In the genomic region with DNA sequence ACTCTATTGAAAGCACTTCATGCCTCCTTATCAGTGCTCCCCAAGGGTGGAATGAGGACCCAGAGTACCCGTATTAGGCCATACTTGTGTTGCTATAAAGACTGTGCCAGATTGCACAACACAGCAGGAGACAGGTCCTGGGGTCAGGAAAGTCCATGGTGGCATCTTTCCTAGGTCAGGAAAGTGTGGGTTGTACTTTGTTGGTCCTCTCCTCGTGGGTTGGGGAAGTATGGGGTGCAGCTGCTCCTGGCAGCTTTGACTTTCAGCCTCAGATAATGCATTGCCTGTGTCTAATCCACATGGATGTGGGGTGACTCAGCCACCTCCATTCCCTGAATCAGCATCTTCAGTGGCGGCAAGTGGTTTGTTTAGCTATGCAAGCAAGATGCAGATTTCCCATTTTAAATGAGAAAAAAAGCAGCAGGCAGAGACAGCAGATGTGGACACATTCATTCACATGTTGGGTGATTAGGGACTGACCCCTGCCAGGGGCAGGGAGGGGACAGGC, we compare ENCODE assay signal across 18 cellular contexts. TPM values are rescaled to one million over a fixed set of nuclear protein-coding genes. Genes with fewer than 3 reads are reported as not detected.
A peak's percentile ranks its signal among the peaks of the same experiment; 100 is the strongest.
DNase-seq lines count a peak whose midpoint lies in the region; TF ChIP-seq lines count a peak whose summit lies in the region.
"Had no signal": no experiment of that assay in that cellular context is flagged by ENCODE, and none has a peak within 500 bp of the region (broad histone marks: within the 10 kb centered on the region; RNA-seq: fewer than 3 reads in every experiment).

No MANE protein-coding gene starts in this region.

- no peaks in the 10 kb centered on the region for H3K4me1 ChIP-seq in tibial artery
- H3K4me1 ChIP-seq: HAP-1, sigmoid colon, SJSA1 had no signal

- peak; percentile 64 for DNase-seq in H4 (ENCODE audit: low spot score)
- DNase-seq in RKO (ENCODE audit: low spot score): peak; percentile 43
- peak in 23 of 42 donors; percentile 3 to 55 (median 17) for DNase-seq in head of caudate nucleus
- peak; percentile 7 for DNase-seq in occipital lobe (lab: John Stamatoyannopoulos, UW)
- no peak for DNase-seq in cardiac septum (ENCODE audit: low spot score)
- DNase-seq in endothelial cell (ENCODE audit: low spot score): no peak
- DNase-seq in tibial artery: no peak
- no peak for DNase-seq in GM13976 (ENCODE audit: low spot score)
- DNase-seq: GDM1, left colon, natural killer cell, NCI-H1436 treated with DMSO at 0.1 percent for 48 hours, sigmoid colon, stomach had no signal

- H3K27ac ChIP-seq in tibial artery: no peak overlapping the region
- H3K27ac ChIP-seq: sigmoid colon, SJSA1, stomach, VCaP had no signal

- peaks cover 2% of the 10 kb centered on the region for H3K27me3 Mint-ChIP-seq in endothelial cell (ENCODE audit: unreplicated experiment)

- H3K4me3 Mint-ChIP-seq in endothelial cell (ENCODE audit: unreplicated experiment): no peak overlapping the region
- H3K4me3 Mint-ChIP-seq: CD14-positive monocyte, natural killer cell had no signal

- no peaks in the 10 kb centered on the region for H3K36me3 ChIP-seq in tibial artery
- H3K36me3 ChIP-seq: HAP-1, sigmoid colon, SJSA1, stomach had no signal

- no peak overlapping the region for H3K4me3 ChIP-seq in tibial artery
- H3K4me3 ChIP-seq: HAP-1, sigmoid colon, SJSA1, stomach had no signal

- H3K27ac Mint-ChIP-seq in endothelial cell (ENCODE audit: unreplicated experiment): no peak overlapping the region
- H3K27ac Mint-ChIP-seq: natural killer cell had no signal

- H3K9me3 ChIP-seq in tibial artery: no peaks in the 10 kb centered on the region
- H3K9me3 ChIP-seq: HAP-1, SJSA1 had no signal

- peaks cover 0 to 7% of the 10 kb centered on the region in 2 donors for H3K27me3 ChIP-seq in tibial artery
- H3K27me3 ChIP-seq: sigmoid colon had no signal

- H3K4me1 Mint-ChIP-seq in endothelial cell (ENCODE audit: unreplicated experiment): no peaks in the 10 kb centered on the region
- H3K4me1 Mint-ChIP-seq: CD14-positive monocyte had no signal

- in situ Hi-C loops in GM13976 (cut with MboI; ENCODE audit: low sequenced_read_pairs, unreplicated experiment): no loop called here

- no peak for TF ChIP-seq CTCF in endothelial cell (IDR thresholded peaks at IDR 0.05; ENCODE audit: unreplicated experiment)
- no peak for TF ChIP-seq CTCF in tibial artery (IDR thresholded peaks at IDR 0.05)
- TF ChIP-seq CTCF in GM13976 (IDR thresholded peaks at IDR 0.05; ENCODE audit: borderline replicate concordance, control extremely low read depth, extremely low read depth, insufficient read depth, missing control alignments): no peak

- intact Hi-C loops in head of caudate nucleus (cut with DNase I) (no loop called here), cardiac septum (cut with DNase I) (no loop called here), tibial artery (cut with DNase I; ENCODE audit: low total_unique reads) (no loop called here)

- peaks cover 3% of the 10 kb centered on the region for H3K36me3 Mint-ChIP-seq in endothelial cell (ENCODE audit: low read depth, unreplicated experiment)
- H3K36me3 Mint-ChIP-seq: CD14-positive monocyte, natural killer cell had no signal

- H3K9me3 Mint-ChIP-seq in endothelial cell (ENCODE audit: unreplicated experiment): no peaks in the 10 kb centered on the region
- H3K9me3 Mint-ChIP-seq: natural killer cell had no signal

RNA-seq across cellular contexts. Expression of gene CYP2B6, which starts 8.4 kb away (rescaled TPM):
- total RNA-seq in H4 (2014; rRNA removed; shearing (Covaris generic)): not detected in 2 replicates
- total RNA-seq in occipital lobe (not detected), cardiac septum (not detected), endothelial cell (ENCODE audit: unreplicated experiment) (not detected)
- total RNA-seq: natural killer cell, sigmoid colon, SJSA1 had no signal

Comparison
In these comparisons a context has a peak if more than half of its experiments do, and no peak if none do; other contexts are left out.
1. DNase-seq: peak in H4 (single experiment), RKO (single experiment), head of caudate nucleus (23 of 42) and occipital lobe (single experiment); none in cardiac septum (single experiment), endothelial cell (single experiment), tibial artery (0 of 2) and GM13976 (single experiment).